In genomic region chr13:48231948-48232347, GRCh38 we compare ENCODE assay signal across 10 cellular contexts. TPM values are rescaled to one million over a fixed set of nuclear protein-coding genes. Genes with fewer than 3 reads are reported as not detected.
DNase-seq lines count a peak whose midpoint lies in the region; ATAC-seq lines count a peak whose summit lies in the region.
"Had no signal": no experiment of that assay in that cellular context is flagged by ENCODE, and none has a peak within 500 bp of the region (broad histone marks: within the 10 kb centered on the region; RNA-seq: fewer than 3 reads in every experiment).

No MANE protein-coding gene starts in this region.

- no peak overlapping the region for H4K8ac ChIP-seq in mesendoderm (ENCODE audit: low read depth, low read length)

- H3K27me3 Mint-ChIP-seq in stimulated activated naive CD8-positive, alpha-beta T cell treated with anti-CD3 and anti-CD28 coated beads, Interleukin-15, amount 100 ng/mL, for 72 hours = no peaks in the 10 kb centered on the region

- H3K27ac ChIP-seq in iPS-20b (ENCODE audit: low read length) (no peak overlapping the region), mesendoderm (ENCODE audit: low read depth, low read length) (no peak overlapping the region)

- no peaks in the 10 kb centered on the region for H3K9me3 Mint-ChIP-seq in activated naive CD4-positive, alpha-beta T cell treated with anti-CD3 and anti-CD28 coated beads, Interleukin-2, amount 50 U/mL, for 72 hours
- H3K9me3 Mint-ChIP-seq in stimulated activated naive CD8-positive, alpha-beta T cell treated with anti-CD3 and anti-CD28 coated beads, Interleukin-15, amount 100 ng/mL, for 72 hours = no peaks in the 10 kb centered on the region

- no peak overlapping the region for H3K18ac ChIP-seq in mesendoderm (ENCODE audit: low read length)

- no peak overlapping the region for H3K23ac ChIP-seq in mesendoderm (ENCODE audit: low read length)

- DNase-seq in DMS 273 (lab: John Stamatoyannopoulos, UW; ENCODE audit: unreplicated experiment) (peak; percentile 11), DMS 273 treated with DMSO at 0.1 percent for 48 hours (lab: John Stamatoyannopoulos, UW) (no peak), NCI-H2227 treated with DMSO at 0.1 percent for 48 hours (lab: John Stamatoyannopoulos, UW) (no peak), mesendoderm (no peak), NCI-H1417 (lab: John Stamatoyannopoulos, UW) (no peak)
- no peak for DNase-seq in activated naive CD4-positive, alpha-beta T cell treated with anti-CD3 and anti-CD28 coated beads, Interleukin-2, amount 50 U/mL, for 72 hours (ENCODE audit: low spot score in 2 of 2)
- no peak for DNase-seq in stimulated activated naive CD8-positive, alpha-beta T cell treated with anti-CD3 and anti-CD28 coated beads, Interleukin-15, amount 100 ng/mL, for 72 hours
- DNase-seq: IMR-90, occipital lobe had no signal

- H3K9ac ChIP-seq in iPS-20b (ENCODE audit: low read depth, low read length) (no peak overlapping the region), mesendoderm (ENCODE audit: low read length) (no peak overlapping the region)

- no peak overlapping the region for H2BK15ac ChIP-seq in mesendoderm (replicated peaks; ENCODE audit: low read depth)

- H3K4ac ChIP-seq in mesendoderm (ENCODE audit: low read depth, low read length) = no peak overlapping the region

- no peaks in the 10 kb centered on the region for H3K79me1 ChIP-seq in mesendoderm (ENCODE audit: low read length)

- H3K4me1 ChIP-seq in iPS-20b (ENCODE audit: insufficient read depth, low read length) = peaks cover 24% of the 10 kb centered on the region
- peaks cover 3% of the 10 kb centered on the region for H3K4me1 ChIP-seq in mesendoderm (ENCODE audit: control insufficient read depth, low read depth, low read length)

- H3K4me3 ChIP-seq in iPS-20b (ENCODE audit: low read length) = peak overlapping the region; percentile 91; the same call in 1 of the 2 replicates
- no peak overlapping the region for H3K4me3 ChIP-seq in mesendoderm (ENCODE audit: low read length)

- peaks cover 54% of the 10 kb centered on the region for H3K4me1 Mint-ChIP-seq in stimulated activated naive CD8-positive, alpha-beta T cell treated with anti-CD3 and anti-CD28 coated beads, Interleukin-15, amount 100 ng/mL, for 72 hours

- H3K4me2 ChIP-seq in mesendoderm (ENCODE audit: low read length) = no peak overlapping the region

- H3K36me3 ChIP-seq in iPS-20b (ENCODE audit: insufficient read depth, low read depth, low read length) (no peaks in the 10 kb centered on the region), mesendoderm (ENCODE audit: control insufficient read depth, insufficient read depth, low read length) (no peaks in the 10 kb centered on the region)

- peak overlapping the region; percentile 90 to 94 for H3K4me3 Mint-ChIP-seq in stimulated activated naive CD8-positive, alpha-beta T cell treated with anti-CD3 and anti-CD28 coated beads, Interleukin-15, amount 100 ng/mL, for 72 hours

- no peaks in the 10 kb centered on the region for H3K9me3 ChIP-seq in iPS-20b (ENCODE audit: insufficient read depth, low read depth, low read length)

- peaks cover 13% of the 10 kb centered on the region for H3K79me2 ChIP-seq in mesendoderm (ENCODE audit: control insufficient read depth, insufficient read depth, low read length)

- H2AK5ac ChIP-seq in mesendoderm (ENCODE audit: low read length) = no peak overlapping the region

- H3K27ac Mint-ChIP-seq in activated naive CD4-positive, alpha-beta T cell treated with anti-CD3 and anti-CD28 coated beads, Interleukin-2, amount 50 U/mL, for 72 hours = peak overlapping the region; percentile 91 to 97
- H3K27ac Mint-ChIP-seq in stimulated activated naive CD8-positive, alpha-beta T cell treated with anti-CD3 and anti-CD28 coated beads, Interleukin-15, amount 100 ng/mL, for 72 hours = peak overlapping the region in 1 of 2 donors; percentile 97

- peaks cover 17% of the 10 kb centered on the region; the same call in 1 of the 2 replicates for H3K27me3 ChIP-seq in iPS-20b (ENCODE audit: insufficient read depth, low read length)
- H3K27me3 ChIP-seq in mesendoderm (ENCODE audit: insufficient read depth, low read length, poor library complexity) = no peaks in the 10 kb centered on the region

- no peak overlapping the region for H3K56ac ChIP-seq in mesendoderm (ENCODE audit: low read length)

- ATAC-seq in activated naive CD4-positive, alpha-beta T cell treated with anti-CD3 and anti-CD28 coated beads, Interleukin-2, amount 50 U/mL, for 72 hours = no peak
- ATAC-seq in stimulated activated naive CD8-positive, alpha-beta T cell treated with anti-CD3 and anti-CD28 coated beads, Interleukin-15, amount 100 ng/mL, for 72 hours = no peak

- no peak overlapping the region for H2BK5ac ChIP-seq in mesendoderm (ENCODE audit: low read length)

- H4K5ac ChIP-seq in mesendoderm (ENCODE audit: low read length) = no peak overlapping the region

- peaks cover 0 to 16% of the 10 kb centered on the region in 2 donors for H3K36me3 Mint-ChIP-seq in activated naive CD4-positive, alpha-beta T cell treated with anti-CD3 and anti-CD28 coated beads, Interleukin-2, amount 50 U/mL, for 72 hours

- no peak overlapping the region for H2BK120ac ChIP-seq in mesendoderm (ENCODE audit: low read depth, low read length)

RNA-seq across cellular contexts. Expression of gene ITM2B, which starts 1.1 kb away (rescaled TPM):
- 100 to 1,000 TPM in 1 of 2 donors, 10 to 100 TPM in 1; 72.8 to 146 TPM for total RNA-seq in activated naive CD4-positive, alpha-beta T cell treated with anti-CD3 and anti-CD28 coated beads, Interleukin-2, amount 50 U/mL, for 72 hours
- 194 TPM for polyA plus RNA-seq in mesendoderm (2013, experiment 1 of 2)
- 196 TPM for polyA plus RNA-seq in mesendoderm (2013, experiment 2 of 2)
